In the genomic region with DNA sequence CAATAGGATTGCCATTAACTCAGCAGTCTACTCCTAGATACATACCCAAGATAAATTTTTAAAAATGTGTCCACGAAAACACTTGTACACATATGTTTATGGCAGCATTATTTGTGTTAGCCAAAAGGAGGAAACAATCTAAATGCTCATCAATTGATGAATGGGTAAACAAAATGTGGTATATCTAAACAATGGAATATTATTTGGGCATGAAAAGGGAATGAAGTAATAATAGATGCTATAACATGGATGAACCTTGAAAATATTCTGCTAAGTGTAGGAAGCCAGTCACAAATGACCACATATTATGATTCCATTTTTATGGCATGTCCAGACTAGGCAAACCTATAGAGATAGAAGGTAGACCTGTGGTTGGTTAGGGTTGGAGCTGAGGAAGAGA, we compare ENCODE assay signal across 11 cellular contexts. TPM values are rescaled to one million over a fixed set of nuclear protein-coding genes. Genes with fewer than 3 reads are reported as not detected.
"Had no signal": no experiment of that assay in that cellular context is flagged by ENCODE, and none has a peak within 500 bp of the region (broad histone marks: within the 10 kb centered on the region; RNA-seq: fewer than 3 reads in every experiment).

No MANE protein-coding gene starts in this region.

- H3K4me3 ChIP-seq: GM23248 had no signal

- H3K27ac ChIP-seq: GM23248, HL-60 had no signal

- H3K9me3 Mint-ChIP-seq: HFFc6 had no signal

- H2AFZ ChIP-seq: GM23248 had no signal

- H3K4me3 Mint-ChIP-seq: H9, HFFc6, IgD-negative memory B cell had no signal

- ATAC-seq: HepG2 had no signal

- H3K4me1 Mint-ChIP-seq: IgD-negative memory B cell had no signal

- FAIRE-seq: H54, HepG2 had no signal

- H3K36me3 Mint-ChIP-seq: IgD-negative memory B cell had no signal

- DNase-seq: GM23248, GOT3, H9, HCEC 1CT, HFFc6, KG1 had no signal

- H3K27me3 Mint-ChIP-seq: IgD-negative memory B cell had no signal

- H3K9ac ChIP-seq: GM23248 had no signal

- H3K27ac Mint-ChIP-seq: H9, HFFc6, IgD-negative memory B cell had no signal

RNA-seq across cellular contexts. Expression of gene CFHR5, which starts 34.3 kb away (rescaled TPM):
- total RNA-seq: GM23248, H9, HepG2, HFFc6, HT1080 had no signal
- polyA plus RNA-seq: GM23248, HepG2, IgD-negative memory B cell had no signal

RNA-seq across cellular contexts. Expression of gene F13B, which starts 55.4 kb away (rescaled TPM):
- total RNA-seq: GM23248, H9, HFFc6, HT1080 had no signal
- polyA plus RNA-seq: GM23248, IgD-negative memory B cell had no signal
